Comparison of ENCODE assay signal across 1 cellular context in the genomic region with DNA sequence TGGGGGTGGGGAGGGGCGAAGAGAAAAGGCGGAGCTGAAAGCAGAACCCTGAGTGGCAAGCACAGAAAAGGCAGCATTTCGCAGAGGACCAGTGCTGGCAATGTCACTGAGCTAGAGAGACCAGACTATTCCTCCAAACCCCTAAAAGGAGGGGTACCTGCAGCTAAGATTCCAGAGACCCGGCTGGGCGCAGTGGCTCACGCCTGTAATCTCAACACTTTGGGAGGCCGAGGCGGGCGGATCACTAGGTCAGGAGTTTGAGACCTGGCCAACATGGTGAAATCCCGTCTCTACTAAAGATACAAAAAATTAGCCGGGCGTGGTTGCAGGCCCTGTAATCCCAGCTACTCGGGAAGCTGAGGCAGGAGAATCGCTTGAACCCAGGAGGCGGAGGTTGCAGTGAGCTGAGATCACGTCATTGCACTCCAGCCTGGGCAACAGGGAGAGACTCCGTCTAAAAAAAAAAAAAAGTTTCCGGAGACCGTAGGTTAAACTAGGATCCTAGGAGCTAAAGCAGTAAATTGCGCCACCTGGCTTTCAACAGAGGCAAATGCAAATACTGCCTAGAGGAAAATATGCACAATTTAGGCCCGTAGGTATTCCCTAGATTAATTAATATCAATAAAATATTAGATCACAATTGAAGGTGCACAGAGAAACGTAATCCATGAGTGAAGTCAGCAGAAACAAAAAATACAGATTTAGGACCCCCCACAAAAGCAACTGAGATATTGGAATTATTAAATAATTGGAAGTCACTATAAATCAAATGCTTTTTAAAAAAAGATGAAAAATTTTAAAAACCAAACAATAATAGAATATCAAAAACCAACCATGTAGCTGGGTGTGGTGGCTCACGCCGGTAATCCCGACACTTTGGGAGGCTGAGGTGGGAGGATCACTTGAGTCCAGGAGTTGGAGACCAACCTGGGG.
A peak's percentile ranks its signal among the peaks of the same experiment; 100 is the strongest.
TF ChIP-seq lines count a peak whose summit lies in the region.

No MANE protein-coding gene starts in this region.

TF ChIP-seq in HepG2, 621 proteins besides CTCF, POLR2A, EP300 and RAD21 (continued from another document and continues in another):
- TF ChIP-seq, protein P1, sequence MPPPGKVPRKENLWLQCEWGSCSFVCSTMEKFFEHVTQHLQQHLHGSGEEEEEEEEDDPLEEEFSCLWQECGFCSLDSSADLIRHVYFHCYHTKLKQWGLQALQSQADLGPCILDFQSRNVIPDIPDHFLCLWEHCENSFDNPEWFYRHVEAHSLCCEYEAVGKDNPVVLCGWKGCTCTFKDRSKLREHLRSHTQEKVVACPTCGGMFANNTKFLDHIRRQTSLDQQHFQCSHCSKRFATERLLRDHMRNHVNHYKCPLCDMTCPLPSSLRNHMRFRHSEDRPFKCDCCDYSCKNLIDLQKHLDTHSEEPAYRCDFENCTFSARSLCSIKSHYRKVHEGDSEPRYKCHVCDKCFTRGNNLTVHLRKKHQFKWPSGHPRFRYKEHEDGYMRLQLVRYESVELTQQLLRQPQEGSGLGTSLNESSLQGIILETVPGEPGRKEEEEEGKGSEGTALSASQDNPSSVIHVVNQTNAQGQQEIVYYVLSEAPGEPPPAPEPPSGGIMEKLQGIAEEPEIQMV (CRISPR knock-in tag; IDR thresholded peaks at IDR 0.05; ENCODE audit: low read depth) = no peak
- TF ChIP-seq, protein P2, sequence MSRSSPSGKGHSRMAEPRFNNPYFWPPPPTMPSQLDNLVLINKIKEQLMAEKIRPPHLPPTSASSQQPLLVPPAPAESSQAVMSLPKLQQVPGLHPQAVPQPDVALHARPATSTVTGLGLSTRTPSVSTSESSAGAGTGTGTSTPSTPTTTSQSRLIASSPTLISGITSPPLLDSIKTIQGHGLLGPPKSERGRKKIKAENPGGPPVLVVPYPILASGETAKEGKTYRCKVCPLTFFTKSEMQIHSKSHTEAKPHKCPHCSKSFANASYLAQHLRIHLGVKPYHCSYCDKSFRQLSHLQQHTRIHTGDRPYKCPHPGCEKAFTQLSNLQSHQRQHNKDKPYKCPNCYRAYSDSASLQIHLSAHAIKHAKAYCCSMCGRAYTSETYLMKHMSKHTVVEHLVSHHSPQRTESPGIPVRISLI (CRISPR knock-in tag; IDR thresholded peaks at IDR 0.05; ENCODE audit: borderline replicate concordance) = peak; percentile 99
- TF ChIP-seq MYPOP (CRISPR knock-in tag; IDR thresholded peaks at IDR 0.05) (no peak), NFKBIZ (CRISPR knock-in tag; IDR thresholded peaks at IDR 0.05) (no peak), ZNF34 (CRISPR knock-in tag; IDR thresholded peaks at IDR 0.05; ENCODE audit: borderline replicate concordance) (no peak), ZNF879 (CRISPR knock-in tag; IDR thresholded peaks at IDR 0.05) (no peak), KAT8 (CRISPR knock-in tag; IDR thresholded peaks at IDR 0.05) (no peak), ZNF317 (CRISPR knock-in tag; IDR thresholded peaks at IDR 0.05) (0 out of 2 replicates have a peak, but pooled peaks have one; percentile 23), PHF5A (CRISPR knock-in tag; IDR thresholded peaks at IDR 0.05; ENCODE audit: low read depth, unreplicated experiment) (no peak), PATZ1 (CRISPR knock-in tag; IDR thresholded peaks at IDR 0.05) (peak; percentile 21; the same call in 1 of the 2 replicates), KDM5B (CRISPR knock-in tag; IDR thresholded peaks at IDR 0.05; ENCODE audit: borderline replicate concordance) (peak; percentile 49; the same call in 1 of the 2 replicates), ZFP37 (CRISPR knock-in tag; IDR thresholded peaks at IDR 0.05; ENCODE audit: borderline replicate concordance) (no peak), GABPA (IDR thresholded peaks at IDR 0.05; ENCODE audit: low read depth, low read length) (no peak), GABPA (CRISPR knock-in tag; IDR thresholded peaks at IDR 0.05; ENCODE audit: low read depth) (peak; percentile 69), NKX3-1 (CRISPR knock-in tag; IDR thresholded peaks at IDR 0.05) (no peak), AGO2 (optimal IDR thresholded peaks at IDR 0.05; ENCODE audit: low read depth, low read length) (no peak), ZGPAT (CRISPR knock-in tag; IDR thresholded peaks at IDR 0.05) (peak; percentile 55; the same call in 1 of the 2 replicates), MEF2D (CRISPR knock-in tag; IDR thresholded peaks at IDR 0.05) (0 out of 2 replicates have a peak, but pooled peaks have one; percentile 64)
- TF ChIP-seq, protein P3, sequence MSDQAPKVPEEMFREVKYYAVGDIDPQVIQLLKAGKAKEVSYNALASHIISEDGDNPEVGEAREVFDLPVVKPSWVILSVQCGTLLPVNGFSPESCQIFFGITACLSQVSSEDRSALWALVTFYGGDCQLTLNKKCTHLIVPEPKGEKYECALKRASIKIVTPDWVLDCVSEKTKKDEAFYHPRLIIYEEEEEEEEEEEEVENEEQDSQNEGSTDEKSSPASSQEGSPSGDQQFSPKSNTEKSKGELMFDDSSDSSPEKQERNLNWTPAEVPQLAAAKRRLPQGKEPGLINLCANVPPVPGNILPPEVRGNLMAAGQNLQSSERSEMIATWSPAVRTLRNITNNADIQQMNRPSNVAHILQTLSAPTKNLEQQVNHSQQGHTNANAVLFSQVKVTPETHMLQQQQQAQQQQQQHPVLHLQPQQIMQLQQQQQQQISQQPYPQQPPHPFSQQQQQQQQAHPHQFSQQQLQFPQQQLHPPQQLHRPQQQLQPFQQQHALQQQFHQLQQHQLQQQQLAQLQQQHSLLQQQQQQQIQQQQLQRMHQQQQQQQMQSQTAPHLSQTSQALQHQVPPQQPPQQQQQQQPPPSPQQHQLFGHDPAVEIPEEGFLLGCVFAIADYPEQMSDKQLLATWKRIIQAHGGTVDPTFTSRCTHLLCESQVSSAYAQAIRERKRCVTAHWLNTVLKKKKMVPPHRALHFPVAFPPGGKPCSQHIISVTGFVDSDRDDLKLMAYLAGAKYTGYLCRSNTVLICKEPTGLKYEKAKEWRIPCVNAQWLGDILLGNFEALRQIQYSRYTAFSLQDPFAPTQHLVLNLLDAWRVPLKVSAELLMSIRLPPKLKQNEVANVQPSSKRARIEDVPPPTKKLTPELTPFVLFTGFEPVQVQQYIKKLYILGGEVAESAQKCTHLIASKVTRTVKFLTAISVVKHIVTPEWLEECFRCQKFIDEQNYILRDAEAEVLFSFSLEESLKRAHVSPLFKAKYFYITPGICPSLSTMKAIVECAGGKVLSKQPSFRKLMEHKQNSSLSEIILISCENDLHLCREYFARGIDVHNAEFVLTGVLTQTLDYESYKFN (CRISPR knock-in tag; conservative IDR thresholded peaks at IDR 0.05) = peak; percentile 17; the same call in 1 of the 2 replicates
- TF ChIP-seq, protein P4, sequence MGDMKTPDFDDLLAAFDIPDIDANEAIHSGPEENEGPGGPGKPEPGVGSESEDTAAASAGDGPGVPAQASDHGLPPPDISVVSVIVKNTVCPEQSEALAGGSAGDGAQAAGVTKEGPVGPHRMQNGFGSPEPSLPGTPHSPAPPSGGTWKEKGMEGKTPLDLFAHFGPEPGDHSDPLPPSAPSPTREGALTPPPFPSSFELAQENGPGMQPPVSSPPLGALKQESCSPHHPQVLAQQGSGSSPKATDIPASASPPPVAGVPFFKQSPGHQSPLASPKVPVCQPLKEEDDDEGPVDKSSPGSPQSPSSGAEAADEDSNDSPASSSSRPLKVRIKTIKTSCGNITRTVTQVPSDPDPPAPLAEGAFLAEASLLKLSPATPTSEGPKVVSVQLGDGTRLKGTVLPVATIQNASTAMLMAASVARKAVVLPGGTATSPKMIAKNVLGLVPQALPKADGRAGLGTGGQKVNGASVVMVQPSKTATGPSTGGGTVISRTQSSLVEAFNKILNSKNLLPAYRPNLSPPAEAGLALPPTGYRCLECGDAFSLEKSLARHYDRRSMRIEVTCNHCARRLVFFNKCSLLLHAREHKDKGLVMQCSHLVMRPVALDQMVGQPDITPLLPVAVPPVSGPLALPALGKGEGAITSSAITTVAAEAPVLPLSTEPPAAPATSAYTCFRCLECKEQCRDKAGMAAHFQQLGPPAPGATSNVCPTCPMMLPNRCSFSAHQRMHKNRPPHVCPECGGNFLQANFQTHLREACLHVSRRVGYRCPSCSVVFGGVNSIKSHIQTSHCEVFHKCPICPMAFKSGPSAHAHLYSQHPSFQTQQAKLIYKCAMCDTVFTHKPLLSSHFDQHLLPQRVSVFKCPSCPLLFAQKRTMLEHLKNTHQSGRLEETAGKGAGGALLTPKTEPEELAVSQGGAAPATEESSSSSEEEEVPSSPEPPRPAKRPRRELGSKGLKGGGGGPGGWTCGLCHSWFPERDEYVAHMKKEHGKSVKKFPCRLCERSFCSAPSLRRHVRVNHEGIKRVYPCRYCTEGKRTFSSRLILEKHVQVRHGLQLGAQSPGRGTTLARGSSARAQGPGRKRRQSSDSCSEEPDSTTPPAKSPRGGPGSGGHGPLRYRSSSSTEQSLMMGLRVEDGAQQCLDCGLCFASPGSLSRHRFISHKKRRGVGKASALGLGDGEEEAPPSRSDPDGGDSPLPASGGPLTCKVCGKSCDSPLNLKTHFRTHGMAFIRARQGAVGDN (CRISPR knock-in tag; IDR thresholded peaks at IDR 0.05) = peak; percentile 66
- TF ChIP-seq, protein P5, sequence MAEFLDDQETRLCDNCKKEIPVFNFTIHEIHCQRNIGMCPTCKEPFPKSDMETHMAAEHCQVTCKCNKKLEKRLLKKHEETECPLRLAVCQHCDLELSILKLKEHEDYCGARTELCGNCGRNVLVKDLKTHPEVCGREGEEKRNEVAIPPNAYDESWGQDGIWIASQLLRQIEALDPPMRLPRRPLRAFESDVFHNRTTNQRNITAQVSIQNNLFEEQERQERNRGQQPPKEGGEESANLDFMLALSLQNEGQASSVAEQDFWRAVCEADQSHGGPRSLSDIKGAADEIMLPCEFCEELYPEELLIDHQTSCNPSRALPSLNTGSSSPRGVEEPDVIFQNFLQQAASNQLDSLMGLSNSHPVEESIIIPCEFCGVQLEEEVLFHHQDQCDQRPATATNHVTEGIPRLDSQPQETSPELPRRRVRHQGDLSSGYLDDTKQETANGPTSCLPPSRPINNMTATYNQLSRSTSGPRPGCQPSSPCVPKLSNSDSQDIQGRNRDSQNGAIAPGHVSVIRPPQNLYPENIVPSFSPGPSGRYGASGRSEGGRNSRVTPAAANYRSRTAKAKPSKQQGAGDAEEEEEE (CRISPR knock-in tag; IDR thresholded peaks at IDR 0.05; ENCODE audit: borderline replicate concordance) = 0 out of 2 replicates have a peak, but pooled peaks have one; percentile 25
- TF ChIP-seq, protein P6, sequence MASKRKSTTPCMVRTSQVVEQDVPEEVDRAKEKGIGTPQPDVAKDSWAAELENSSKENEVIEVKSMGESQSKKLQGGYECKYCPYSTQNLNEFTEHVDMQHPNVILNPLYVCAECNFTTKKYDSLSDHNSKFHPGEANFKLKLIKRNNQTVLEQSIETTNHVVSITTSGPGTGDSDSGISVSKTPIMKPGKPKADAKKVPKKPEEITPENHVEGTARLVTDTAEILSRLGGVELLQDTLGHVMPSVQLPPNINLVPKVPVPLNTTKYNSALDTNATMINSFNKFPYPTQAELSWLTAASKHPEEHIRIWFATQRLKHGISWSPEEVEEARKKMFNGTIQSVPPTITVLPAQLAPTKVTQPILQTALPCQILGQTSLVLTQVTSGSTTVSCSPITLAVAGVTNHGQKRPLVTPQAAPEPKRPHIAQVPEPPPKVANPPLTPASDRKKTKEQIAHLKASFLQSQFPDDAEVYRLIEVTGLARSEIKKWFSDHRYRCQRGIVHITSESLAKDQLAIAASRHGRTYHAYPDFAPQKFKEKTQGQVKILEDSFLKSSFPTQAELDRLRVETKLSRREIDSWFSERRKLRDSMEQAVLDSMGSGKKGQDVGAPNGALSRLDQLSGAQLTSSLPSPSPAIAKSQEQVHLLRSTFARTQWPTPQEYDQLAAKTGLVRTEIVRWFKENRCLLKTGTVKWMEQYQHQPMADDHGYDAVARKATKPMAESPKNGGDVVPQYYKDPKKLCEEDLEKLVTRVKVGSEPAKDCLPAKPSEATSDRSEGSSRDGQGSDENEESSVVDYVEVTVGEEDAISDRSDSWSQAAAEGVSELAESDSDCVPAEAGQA (IDR thresholded peaks at IDR 0.05; ENCODE audit: low read depth) = no peak
- TF ChIP-seq, protein P6 (CRISPR knock-in tag; IDR thresholded peaks at IDR 0.05; ENCODE audit: borderline replicate concordance) = no peak
